ENCODE assay signal across 30 cellular contexts in the genomic region with DNA sequence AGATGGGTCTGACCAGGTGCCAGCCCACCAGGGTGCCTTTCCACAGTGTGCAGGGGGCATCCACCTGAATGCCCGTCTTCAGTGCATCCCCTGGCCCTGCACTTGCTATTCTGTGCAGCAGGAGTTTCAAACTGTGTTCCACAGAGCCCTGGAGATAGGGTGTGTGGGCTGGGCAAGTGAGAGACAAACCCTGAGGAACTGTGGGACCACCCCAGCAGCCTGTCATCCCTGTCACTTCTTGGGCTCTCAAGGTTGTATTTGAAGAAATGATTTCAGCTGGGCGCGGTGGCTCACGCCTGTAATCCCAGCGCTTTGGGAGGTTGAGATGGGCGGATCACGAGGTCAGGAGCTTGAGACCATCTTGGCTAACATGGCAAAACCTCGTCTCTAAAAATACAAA. TPM values are rescaled to one million over a fixed set of nuclear protein-coding genes. Genes with fewer than 3 reads are reported as not detected.
"Had no signal": no experiment of that assay in that cellular context is flagged by ENCODE, and none has a peak within 500 bp of the region (broad histone marks: within the 10 kb centered on the region; RNA-seq: fewer than 3 reads in every experiment).

No MANE protein-coding gene starts in this region.

- H3K4me1 ChIP-seq: Peyer's patch, SJCRH30 had no signal

- H3K4me2 ChIP-seq: SK-N-SH had no signal

- H3K4me3 ChIP-seq: Peyer's patch, SJCRH30 had no signal

- H3K36me3 ChIP-seq: Peyer's patch, SJCRH30 had no signal

- H3K4me3 Mint-ChIP-seq: activated CD8-positive, alpha-beta T cell treated with anti-CD3 and anti-CD28 coated beads for 36 hours; activated naive CD4-positive, alpha-beta T cell treated with anti-CD3 and anti-CD28 coated beads, Interleukin-2, amount 50 U/mL, for 24 hours; activated T-cell treated with anti-CD3 and anti-CD28 coated beads, Interleukin-2, amount 50 U/mL, for 24 hours; activated T-helper 1 cell treated with anti-CD3 and anti-CD28 coated beads, Interleukin-12 subunit alpha, Interleukin-12 subunit beta, Interleukin-2, Interleukin-4 antibody, amounts not matched to agents 30 ng/mL and 10 ng/mL and 1 ng/mL, durations not matched to agents 14 hours and 24 hours and 36 hours; brain; central memory CD8-positive, alpha-beta T cell had no signal

- H3K27ac Mint-ChIP-seq: activated CD8-positive, alpha-beta T cell treated with anti-CD3 and anti-CD28 coated beads for 36 hours; activated naive CD4-positive, alpha-beta T cell treated with anti-CD3 and anti-CD28 coated beads, Interleukin-2, amount 50 U/mL, for 24 hours; activated T-cell treated with anti-CD3 and anti-CD28 coated beads, Interleukin-2, amount 50 U/mL, for 24 hours; activated T-helper 1 cell treated with anti-CD3 and anti-CD28 coated beads, Interleukin-12 subunit alpha, Interleukin-12 subunit beta, Interleukin-2, Interleukin-4 antibody, amounts not matched to agents 30 ng/mL and 10 ng/mL and 1 ng/mL, durations not matched to agents 14 hours and 24 hours and 36 hours; brain had no signal

- H3K9me3 Mint-ChIP-seq: activated CD8-positive, alpha-beta T cell treated with anti-CD3 and anti-CD28 coated beads for 36 hours; activated naive CD4-positive, alpha-beta T cell treated with anti-CD3 and anti-CD28 coated beads, Interleukin-2, amount 50 U/mL, for 24 hours; activated T-cell treated with anti-CD3 and anti-CD28 coated beads, Interleukin-2, amount 50 U/mL, for 24 hours; activated T-helper 1 cell treated with anti-CD3 and anti-CD28 coated beads, Interleukin-12 subunit alpha, Interleukin-12 subunit beta, Interleukin-2, Interleukin-4 antibody, amounts not matched to agents 30 ng/mL and 10 ng/mL and 1 ng/mL, durations not matched to agents 14 hours and 24 hours and 36 hours; central memory CD8-positive, alpha-beta T cell had no signal

- DNase-seq: activated CD4-positive, alpha-beta T cell treated with anti-CD3 and anti-CD28 coated beads for 4 hours; activated CD4-positive, CD25-positive, alpha-beta regulatory T cell; activated CD8-positive, alpha-beta T cell treated with anti-CD3 and anti-CD28 coated beads for 36 hours; activated effector memory CD4-positive, alpha-beta T cell treated with Interleukin-2 at 50 U/mL for 16 hours; activated naive CD4-positive, alpha-beta T cell; activated T-cell treated with anti-CD3 and anti-CD28 coated beads, Interleukin-2, amount 50 U/mL, for 24 hours; amniotic stem cell; KBM-7; NCI-H1048; NCI-H146; NCI-H187 treated with DMSO at 0.1 percent for 48 hours; NCI-H2081 treated with DMSO at 0.1 percent for 48 hours; NCI-H2171 treated with DMSO at 0.1 percent for 48 hours; NCI-H226; NCI-H510A; NCI-H526 treated with DMSO at 0.1 percent for 48 hours; NK-92 treated with Interleukin-12 subunit alpha and Interleukin-12 subunit beta, amount 100 ng/mL, for 24 hours; Right ventricle myocardium superior; SJCRH30; SK-N-SH; T-helper 1 cell had no signal

- FAIRE-seq: astrocyte had no signal

- H3K9me3 ChIP-seq: Peyer's patch, SJCRH30, SK-N-SH had no signal

- H3K4me1 Mint-ChIP-seq: activated naive CD4-positive, alpha-beta T cell treated with anti-CD3 and anti-CD28 coated beads, Interleukin-2, amount 50 U/mL, for 24 hours; central memory CD8-positive, alpha-beta T cell had no signal

- H3K9ac ChIP-seq: SK-N-SH had no signal

- ATAC-seq: activated CD8-positive, alpha-beta T cell treated with anti-CD3 and anti-CD28 coated beads for 36 hours had no signal

- H3K36me3 Mint-ChIP-seq: activated naive CD4-positive, alpha-beta T cell treated with anti-CD3 and anti-CD28 coated beads, Interleukin-2, amount 50 U/mL, for 24 hours; brain had no signal

- H3K27ac ChIP-seq: Peyer's patch, RWPE1, SJCRH30, VCaP had no signal

RNA-seq across cellular contexts. Expression of a gene that starts 44.5 kb away (rescaled TPM):
- total RNA-seq: activated CD8-positive, alpha-beta T cell treated with anti-CD3 and anti-CD28 coated beads for 36 hours; activated T-helper 1 cell treated with anti-CD3 and anti-CD28 coated beads, Interleukin-12 subunit alpha, Interleukin-12 subunit beta, Interleukin-2, Interleukin-4 antibody, amounts not matched to agents 30 ng/mL and 10 ng/mL and 1 ng/mL, durations not matched to agents 14 hours and 24 hours and 36 hours; astrocyte; SJCRH30; T-helper 2 cell treated with Interferon-gamma antibody and Interleukin-4, amounts not matched to agents 100 ng/mL and 5 ng/mL, for 36 hours had no signal
